Comparison of ENCODE assay signal across 21 cellular contexts in the genomic region with DNA sequence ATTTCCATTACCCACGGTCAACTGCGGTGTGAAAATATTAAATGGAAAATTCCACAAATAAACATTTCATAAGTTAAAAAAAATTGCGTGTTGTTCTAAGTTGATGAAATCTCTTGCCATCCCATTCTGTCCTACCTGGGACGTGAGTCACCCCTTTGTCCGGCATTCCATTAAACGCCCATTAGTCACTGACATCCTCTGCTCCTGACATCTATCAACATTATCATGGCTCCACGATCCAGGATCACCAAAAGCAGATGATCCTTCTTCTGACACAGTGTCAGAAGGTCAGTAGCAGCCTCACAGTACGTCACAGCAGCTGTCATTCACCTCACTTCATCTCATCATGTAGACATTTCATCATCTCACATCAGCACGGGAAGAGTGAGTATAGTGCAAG.
A peak's percentile ranks its signal among the peaks of the same experiment; 100 is the strongest.
DNase-seq lines count a peak whose midpoint lies in the region; ATAC-seq and TF ChIP-seq lines count a peak whose summit lies in the region.
"Had no signal": no experiment of that assay in that cellular context is flagged by ENCODE, and none has a peak within 500 bp of the region (broad histone marks: within the 10 kb centered on the region; RNA-seq: fewer than 3 reads in every experiment).

No MANE protein-coding gene starts in this region.

- ATAC-seq in heart right ventricle (no peak), HG03354 (IDR thresholded peaks at IDR 0.05; ENCODE audit: poor library complexity, severe bottlenecking, unreplicated experiment) (no peak)
- ATAC-seq: naive thymus-derived CD4-positive, alpha-beta T cell; stimulated activated naive B cell treated with anti-CD40 and anti-IgM and Interleukin-4, amounts not matched to agents 10 μg/mL and 1 μg/mL and 100 μg/mL, for 72 hours; upper lobe of right lung had no signal

- peaks cover 0 to 12% (median 9%) of the 10 kb centered on the region in 9 donors for H3K4me1 ChIP-seq in heart right ventricle
- H3K4me1 ChIP-seq: colonic mucosa, prostate gland had no signal

- H3K4me3 ChIP-seq in heart right ventricle = no peak overlapping the region
- H3K4me3 ChIP-seq: colonic mucosa, prostate gland, upper lobe of right lung had no signal

- no peak overlapping the region for H3K4me3 Mint-ChIP-seq in glutamatergic neuron (ENCODE audit: unreplicated experiment)
- H3K4me3 Mint-ChIP-seq: CD4-positive, alpha-beta T cell; H9; memory B cell; naive thymus-derived CD4-positive, alpha-beta T cell; stimulated activated naive B cell treated with anti-CD40 and anti-IgM and Interleukin-4, amounts not matched to agents 10 μg/mL and 1 μg/mL and 100 μg/mL, for 72 hours had no signal

- no peak overlapping the region for H3K27ac ChIP-seq in heart right ventricle
- H3K27ac ChIP-seq: colonic mucosa, prostate gland, upper lobe of right lung had no signal

- H3K27ac Mint-ChIP-seq in glutamatergic neuron (ENCODE audit: unreplicated experiment) = peak overlapping the region; percentile 13
- H3K27ac Mint-ChIP-seq: CD4-positive, alpha-beta T cell; memory B cell; naive thymus-derived CD4-positive, alpha-beta T cell; stimulated activated naive B cell treated with anti-CD40 and anti-IgM and Interleukin-4, amounts not matched to agents 10 μg/mL and 1 μg/mL and 100 μg/mL, for 72 hours had no signal

- intact Hi-C loops in heart right ventricle (cut with DNase I) = no loop called here

- H3K36me3 Mint-ChIP-seq in glutamatergic neuron (ENCODE audit: unreplicated experiment) = peaks cover 26% of the 10 kb centered on the region

- TF ChIP-seq CTCF in glutamatergic neuron (IDR thresholded peaks at IDR 0.05; ENCODE audit: partially characterized antibody, unreplicated experiment) (no peak), heart right ventricle (IDR thresholded peaks at IDR 0.05) (no peak)

- H3K9me3 Mint-ChIP-seq in glutamatergic neuron (ENCODE audit: unreplicated experiment) = peaks cover 17% of the 10 kb centered on the region

- peaks cover 21% of the 10 kb centered on the region for H3K4me1 Mint-ChIP-seq in glutamatergic neuron (ENCODE audit: low read depth, unreplicated experiment)

- H3K27me3 ChIP-seq in heart right ventricle = no peaks in the 10 kb centered on the region
- H3K27me3 ChIP-seq: colonic mucosa, upper lobe of right lung had no signal

- 95% methylated on average over 9 of the region's 9 CpGs for WGBS in heart right ventricle, 2 donors

- peaks cover 0 to 24% (median 0%) of the 10 kb centered on the region in 9 donors for H3K36me3 ChIP-seq in heart right ventricle
- H3K36me3 ChIP-seq: colonic mucosa, prostate gland, upper lobe of right lung had no signal

- peaks cover 0 to 15% (median 6%) of the 10 kb centered on the region in 11 donors for H3K9me3 ChIP-seq in heart right ventricle
- H3K9me3 ChIP-seq: colonic mucosa, prostate gland had no signal

- H3K27me3 Mint-ChIP-seq in glutamatergic neuron (ENCODE audit: unreplicated experiment) = peaks cover 4% of the 10 kb centered on the region
- H3K27me3 Mint-ChIP-seq: CD4-positive, alpha-beta T cell; memory B cell; naive thymus-derived CD4-positive, alpha-beta T cell; stimulated activated naive B cell treated with anti-CD40 and anti-IgM and Interleukin-4, amounts not matched to agents 10 μg/mL and 1 μg/mL and 100 μg/mL, for 72 hours had no signal

- DNase-seq in 8988T (peak; percentile 15), LoVo (ENCODE audit: low spot score) (peak; percentile 2), amniotic epithelial cell (ENCODE audit: low read depth) (peak; percentile 36), glutamatergic neuron (no peak), OCI-M2 (lab: John Stamatoyannopoulos, UW; ENCODE audit: unreplicated experiment) (no peak), heart right ventricle (no peak)
- no peak for DNase-seq in stimulated activated CD4-positive, alpha-beta T cell treated with anti-CD3 and anti-CD28 coated beads, Interleukin-2, amount 100 ng/mL, for 48 hours
- DNase-seq: activated CD4-positive, CD25-positive, alpha-beta regulatory T cell treated with anti-CD3 and anti-CD28 coated beads, Interleukin-2, amount 50 U/mL, for 72 hours; activated gamma-delta T cell; aorta; CD4-positive, alpha-beta T cell; colonic mucosa; DND-41; H9; naive thymus-derived CD4-positive, alpha-beta T cell; NCI-H1694 treated with DMSO at 0.1 percent for 48 hours; stimulated activated naive B cell treated with anti-CD40 and anti-IgM and Interleukin-4, amounts not matched to agents 10 μg/mL and 1 μg/mL and 100 μg/mL, for 72 hours; upper lobe of right lung had no signal

Comparison
In these comparisons a context has a peak if more than half of its experiments do, and no peak if none do; other contexts are left out.
1. DNase-seq: peak in 8988T (single experiment), LoVo (single experiment) and amniotic epithelial cell (single experiment); none in glutamatergic neuron (single experiment), OCI-M2 (single experiment), heart right ventricle (0 of 2) and stimulated activated CD4-positive, alpha-beta T cell treated with anti-CD3 and anti-CD28 coated beads, Interleukin-2, amount 100 ng/mL, for 48 hours (0 of 2).